In genomic region chr2:60552096-60552850, GRCh38 we compare ENCODE assay signal across 8 cellular contexts. TPM values are rescaled to one million over a fixed set of nuclear protein-coding genes. Genes with fewer than 3 reads are reported as not detected.
DNase-seq lines count a peak whose midpoint lies in the region; ATAC-seq, FAIRE-seq and TF ChIP-seq lines count a peak whose summit lies in the region.

No MANE protein-coding gene starts in this region.

- CTCF ChIA-PET in CD8-positive, alpha-beta T cell (lab: Charles Lee) = no interaction called here
- CTCF ChIA-PET in IMR-90 (lab: Yijun Ruan, JAX) = no interaction called here
- CTCF ChIA-PET in HepG2 (lab: Yijun Ruan, JAX; ENCODE audit: low intra/inter-chr PET ratio, low total read pairs) = no interaction called here

- H2AK9ac ChIP-seq in IMR-90 (replicated peaks; ENCODE audit: low read depth, low read length, poor library complexity) = no peak overlapping the region

- H3K4me2 ChIP-seq in IMR-90 (ENCODE audit: low read depth, low read length) (peak overlapping the region; percentile 73), HepG2 (ENCODE audit: low read depth, low read length) (peak overlapping the region; percentile 52; the same call in 1 of the 2 replicates)

- no peak overlapping the region for H3K27ac ChIP-seq in CD8-positive, alpha-beta T cell (ENCODE audit: low read depth, low read length)
- no peak overlapping the region for H3K27ac ChIP-seq in IMR-90 (ENCODE audit: insufficient read depth, low read length)
- peak overlapping the region; percentile 30 for H3K27ac ChIP-seq in angular gyrus (ENCODE audit: low read depth, low read length)
- no peak overlapping the region for H3K27ac ChIP-seq in HepG2 (ENCODE audit: extremely low read length, insufficient read depth, low read length)
- H3K27ac ChIP-seq in transverse colon = peak overlapping the region; percentile 84 to 88 (median 88)
- H3K27ac ChIP-seq in substantia nigra (ENCODE audit: low read depth, low read length, poor library complexity, severe bottlenecking) = no peak overlapping the region

- peaks cover 64% of the 10 kb centered on the region for H3K4me1 ChIP-seq in CD8-positive, alpha-beta T cell (ENCODE audit: insufficient read depth, low read length)
- H3K4me1 ChIP-seq in IMR-90 (ENCODE audit: control insufficient read depth, insufficient read depth, low read length) (no peaks in the 10 kb centered on the region), HepG2 (ENCODE audit: insufficient read depth, low read length) (peaks cover 28% of the 10 kb centered on the region), transverse colon (peaks cover 4 to 65% (median 35%) of the 10 kb centered on the region in 4 donors)

- no peak overlapping the region for H2BK15ac ChIP-seq in IMR-90 (ENCODE audit: low read depth, low read length)

- no peaks in the 10 kb centered on the region for H3K79me2 ChIP-seq in HepG2 (ENCODE audit: insufficient read depth, low read length)

- no peak overlapping the region for H2BK120ac ChIP-seq in IMR-90 (ENCODE audit: low read depth, low read length)

- H4K20me1 ChIP-seq in IMR-90 (ENCODE audit: insufficient read depth, low read length) = no peaks in the 10 kb centered on the region
- peaks cover 4% of the 10 kb centered on the region; the same call in 1 of the 2 replicates for H4K20me1 ChIP-seq in HepG2 (ENCODE audit: insufficient read depth, low read length)

- no peaks in the 10 kb centered on the region for H3K36me3 ChIP-seq in CD8-positive, alpha-beta T cell (ENCODE audit: insufficient read depth, low read length)
- H3K36me3 ChIP-seq in IMR-90 (ENCODE audit: control insufficient read depth, insufficient read depth, low read length) (no peaks in the 10 kb centered on the region), HepG2 (replicated peaks in 1 of 2; ENCODE audit: control insufficient read depth in 1 of 2, insufficient read depth in 2 of 2, low read length in 2 of 2) (no peaks in the 10 kb centered on the region), transverse colon (no peaks in the 10 kb centered on the region)

- H3K4me3 ChIP-seq in CD8-positive, alpha-beta T cell (ENCODE audit: low read depth, low read length) = no peak overlapping the region
- peak overlapping the region; percentile 39 for H3K4me3 ChIP-seq in IMR-90 (ENCODE audit: insufficient read depth, low read depth, low read length)
- peak overlapping the region in 2 of 3 experiments; percentile 13 to 14; a peak in 2 of 6 replicates for H3K4me3 ChIP-seq in HepG2 (replicated peaks in 1 of 3; ENCODE audit: insufficient read depth in 1 of 3, low read depth in 2 of 3, low read length in 3 of 3)
- H3K4me3 ChIP-seq in transverse colon = peak overlapping the region; percentile 24 to 75 (median 62)

- DNase-seq in CD8-positive, alpha-beta T cell = no peak
- DNase-seq in IMR-90 = no peak
- no peak for DNase-seq in HepG2 (ENCODE audit: low spot score)
- no peak for DNase-seq in transverse colon
- no peak for DNase-seq in kidney glomerular epithelial cell (lab: John Stamatoyannopoulos, UW)
- DNase-seq in amniotic stem cell (lab: John Stamatoyannopoulos, UW) = no peak
- no peak for DNase-seq in substantia nigra (lab: John Stamatoyannopoulos, UW)

- H2AFZ ChIP-seq in IMR-90 (replicated peaks; ENCODE audit: low read length, poor library complexity) (peak overlapping the region; percentile 81), HepG2 (ENCODE audit: low read length) (no peak overlapping the region)

- no peak overlapping the region for H3K18ac ChIP-seq in IMR-90 (ENCODE audit: low read depth, low read length)

- peak overlapping the region; percentile 87 for H3K4me3 Mint-ChIP-seq in CD8-positive, alpha-beta T cell

- no peak overlapping the region for H4K91ac ChIP-seq in IMR-90 (ENCODE audit: insufficient read depth, low read depth, low read length)

- no peaks in the 10 kb centered on the region for H3K9me3 Mint-ChIP-seq in CD8-positive, alpha-beta T cell

- no peaks in the 10 kb centered on the region for H3K9me3 ChIP-seq in CD8-positive, alpha-beta T cell (ENCODE audit: low read length)
- H3K9me3 ChIP-seq in IMR-90 (ENCODE audit: control insufficient read depth, insufficient read depth, low read length) = no peaks in the 10 kb centered on the region
- H3K9me3 ChIP-seq in HepG2 (ENCODE audit: low read length) = no peaks in the 10 kb centered on the region
- H3K9me3 ChIP-seq in transverse colon = no peaks in the 10 kb centered on the region

- H2BK20ac ChIP-seq in IMR-90 (ENCODE audit: low read depth, low read length) = no peak overlapping the region

- intact Hi-C loops in CD8-positive, alpha-beta T cell (cut with DNase I, micrococcal nuclease) = loop anchor here (5.0 to 10.0 kb wide), 3 partner anchors 665 to 1527 kb away; no protein-coding TSS in a partner anchor
- intact Hi-C loops in IMR-90 (cut with micrococcal nuclease) (loop anchor here (10.0 kb wide), 1 partner anchor 1977 kb away; no protein-coding TSS in a partner anchor), HepG2 (cut with micrococcal nuclease; ENCODE audit: unreplicated experiment) (loop anchor here (5.0 kb wide), 2 partner anchors 95 to 115 kb away; no protein-coding TSS in a partner anchor), transverse colon (cut with DNase I; ENCODE audit: low total_unique reads) (loop anchor here (10.0 kb wide), 2 partner anchors 1247 to 1517 kb away; no protein-coding TSS in a partner anchor)

- no peak for TF ChIP-seq EP300 in HepG2 (IDR thresholded peaks at IDR 0.05; ENCODE audit: low read depth in 2 of 2, low read length in 2 of 2)
- TF ChIP-seq EP300 in HepG2 (CRISPR knock-in tag; IDR thresholded peaks at IDR 0.05; ENCODE audit: borderline replicate concordance) = no peak
- TF ChIP-seq EP300 in transverse colon (IDR thresholded peaks at IDR 0.05; ENCODE audit: low read depth) = no peak

- dilution Hi-C loops in IMR-90 (cut with HindIII; ENCODE audit: low sequenced_read_pairs, unreplicated experiment) = no loop called here

- in situ Hi-C loops in IMR-90 (cut with MboI; ENCODE audit: low sequenced_read_pairs) (no loop called here), HepG2 (cut with HindIII; ENCODE audit: extremely low pct_ligation_motif_present, low pct_unique_long_range_greater_than_20kb) (no loop called here), transverse colon (cut with MboI; ENCODE audit: low pct_ligation_motif_present in 1 of 4, low pct_unique_long_range_greater_than_20kb in 1 of 4, low sequenced_read_pairs in 3 of 4) (loop anchor here in 2 of 4 donors (25.0 kb wide), 3 partner anchors 1115 to 1515 kb away; no protein-coding TSS in a partner anchor)

- H3K56ac ChIP-seq in IMR-90 (ENCODE audit: extremely low read depth, insufficient read depth, low read length) = no peak overlapping the region

- no peak for FAIRE-seq in HepG2 (lab: Jason Lieb, UNC)

- no TSS peak for BruUV-seq in IMR-90 (replicated peaks; lab: Mats Ljungman, UMichigan)
- no TSS peak for BruUV-seq in HepG2 (replicated peaks; lab: Mats Ljungman, UMichigan)

- POLR2A ChIA-PET in CD8-positive, alpha-beta T cell (lab: Charles Lee) = interaction anchor here (0.7 kb wide), 1 partner anchor 266 kb away, joined by 3 read pairs; no protein-coding TSS in a partner anchor
- POLR2A ChIA-PET in IMR-90 (lab: Charles Lee; ENCODE audit: unreplicated experiment) = no interaction called here
- POLR2A ChIA-PET in HepG2 (lab: Yijun Ruan, JAX) = no interaction called here

- H3K27me3 Mint-ChIP-seq in CD8-positive, alpha-beta T cell (ENCODE audit: low read depth) = peaks cover 57% of the 10 kb centered on the region

- no peak overlapping the region for H2BK5ac ChIP-seq in IMR-90 (ENCODE audit: low read depth, low read length, poor library complexity, severe bottlenecking)

- H3K9ac ChIP-seq in IMR-90 (ENCODE audit: low read depth, low read length) (no peak overlapping the region), HepG2 (ENCODE audit: insufficient read depth, low read depth, low read length) (no peak overlapping the region)

- H3K9me1 ChIP-seq in IMR-90 (ENCODE audit: insufficient read depth, low read length) = no peaks in the 10 kb centered on the region

- H3K79me1 ChIP-seq in IMR-90 (ENCODE audit: low read depth in 1 of 2, low read length in 2 of 2) = no peaks in the 10 kb centered on the region

- H3K27ac Mint-ChIP-seq in CD8-positive, alpha-beta T cell = no peak overlapping the region

- H3K27me3 ChIP-seq in CD8-positive, alpha-beta T cell (ENCODE audit: insufficient read depth, low read length) = peaks cover 38% of the 10 kb centered on the region
- H3K27me3 ChIP-seq in IMR-90 (ENCODE audit: control insufficient read depth, insufficient read depth, low read length) = peaks cover 54% of the 10 kb centered on the region
- H3K27me3 ChIP-seq in HepG2 (ENCODE audit: control insufficient read depth in 1 of 2, insufficient read depth in 2 of 2, low read length in 2 of 2) = peaks cover 26 to 88% of the 10 kb centered on the region in 2 experiments
- peaks cover 55% of the 10 kb centered on the region for H3K27me3 ChIP-seq in transverse colon

- no peak for TF ChIP-seq RAD21 in IMR-90 (IDR thresholded peaks at IDR 0.05; ENCODE audit: low read length)
- no peak for TF ChIP-seq RAD21 in HepG2 (CRISPR knock-in tag; IDR thresholded peaks at IDR 0.05)

- TF ChIP-seq POLR2A in IMR-90 (IDR thresholded peaks at IDR 0.05; ENCODE audit: low read depth, low read length) (no peak), HepG2 (IDR thresholded peaks at IDR 0.05; ENCODE audit: insufficient read depth in 1 of 2, low read depth in 2 of 2, low read length in 2 of 2) (no peak), transverse colon (IDR thresholded peaks at IDR 0.05) (peak; percentile 28)

- peaks cover 51% of the 10 kb centered on the region for H3K4me1 Mint-ChIP-seq in CD8-positive, alpha-beta T cell (ENCODE audit: low read depth)

- 2% methylated on average over 8 of the region's 49 CpGs; no CpG with 5 or more reads in 1 of the 2 experiments for WGBS in IMR-90 (ENCODE audit: extremely low coverage in 2 of 2, insufficient read length in 1 of 2), 2 experiments
- 6% methylated on average over 49 of the region's 49 CpGs for WGBS in HepG2 (ENCODE audit: low lambda C conversion rate)
- 0 to 1% methylated on average over 9 to 37 of the region's 49 CpGs for WGBS in transverse colon (ENCODE audit: low coverage in 1 of 2), 2 donors

- H3K23ac ChIP-seq in IMR-90 (ENCODE audit: low read depth, low read length) = no peak overlapping the region

- no peak overlapping the region for H4K5ac ChIP-seq in IMR-90 (ENCODE audit: low read depth, low read length)

- H3K36me3 Mint-ChIP-seq in CD8-positive, alpha-beta T cell = peaks cover 3% of the 10 kb centered on the region

- no peak overlapping the region for H3K4ac ChIP-seq in IMR-90 (ENCODE audit: low read depth, low read length)

- H2AK5ac ChIP-seq in IMR-90 (ENCODE audit: low read depth, low read length) = no peak overlapping the region

- no peak for TF ChIP-seq CTCF in CD8-positive, alpha-beta T cell (IDR thresholded peaks at IDR 0.05)
- TF ChIP-seq CTCF in IMR-90 (conservative IDR thresholded peaks at IDR 0.05; ENCODE audit: low read depth, low read length) (no peak), HepG2 (CRISPR knock-in tag; IDR thresholded peaks at IDR 0.05) (no peak), transverse colon (IDR thresholded peaks at IDR 0.05) (no peak)

- ATAC-seq in CD8-positive, alpha-beta T cell = no peak
- ATAC-seq in IMR-90 (ENCODE audit: low read depth) (no peak), HepG2 (no peak)

- no peak overlapping the region for H3K14ac ChIP-seq in IMR-90 (replicated peaks; ENCODE audit: low read depth, low read length)

- no peak overlapping the region for H4K8ac ChIP-seq in IMR-90 (ENCODE audit: low read depth in 2 of 2, low read length in 2 of 2)

RNA-seq across cellular contexts. Expression of gene BCL11A, which starts 1.2 kb away (rescaled TPM):
- total RNA-seq in CD8-positive, alpha-beta T cell = 1 to 10 TPM; 2.0 to 2.6 TPM
- total RNA-seq in IMR-90 (2012; rRNA removed) (1.1 and 1.7 TPM in 2 replicates), HepG2 (2016; rRNA removed; fragmentation: Illumina TruSeq; extraction: Trizol) (not detected in 2 replicates), transverse colon (10 to 100 TPM; 11.3 to 38.1 (median 19.9) TPM)
- polyA plus RNA-seq in IMR-90 (2012; rRNA removed) (1.0 and 1.2 TPM in 2 replicates), HepG2 (2011; rRNA removed) (not detected in 2 replicates)
- 0.51 and 0.54 TPM in 2 replicates for polyA plus RNA-seq in IMR-90 (2012; cell fraction: cytosol; rRNA removed)
- polyA plus RNA-seq in IMR-90 (2012; cell fraction: nucleus; rRNA removed; ENCODE audit: low replicate concordance) = 0.81 and 2.6 TPM in 2 replicates
- total RNA-seq in HepG2 (2016; cell fraction: cytosol; rRNA removed; fragmentation: Illumina TruSeq; extraction: Trizol; ENCODE audit: low read depth) = not detected in 2 replicates
- not detected in 2 replicates for total RNA-seq in HepG2 (2016; cell fraction: insoluble cytoplasmic fraction; rRNA removed; fragmentation: Illumina TruSeq; extraction: Trizol)
- total RNA-seq in HepG2 (2016; cell fraction: membrane; rRNA removed; fragmentation: Illumina TruSeq; extraction: Trizol) = not detected in 2 replicates
- not detected in 2 replicates for total RNA-seq in HepG2 (2016; cell fraction: nucleus; rRNA removed; fragmentation: Illumina TruSeq; extraction: Trizol)
- polyA plus RNA-seq in HepG2 (2011; cell fraction: cytosol; rRNA removed) = not detected in 2 replicates
- polyA plus RNA-seq in HepG2 (2011; cell fraction: nucleus; rRNA removed) = 0.05 TPM in 1 of 2 replicates, not detected in the other
- polyA plus RNA-seq in HepG2 (2012) = not detected in 2 replicates
- not detected in 2 replicates for polyA plus RNA-seq in HepG2 (2016; cell fraction: cytosol; fragmentation: Illumina TruSeq; extraction: Trizol; ENCODE audit: low read depth)
- not detected in 2 replicates for polyA plus RNA-seq in HepG2 (2016; cell fraction: insoluble cytoplasmic fraction; fragmentation: Illumina TruSeq; extraction: Trizol; ENCODE audit: low read depth)
- polyA plus RNA-seq in HepG2 (2016; cell fraction: membrane; fragmentation: Illumina TruSeq; extraction: Trizol; ENCODE audit: low read depth) = not detected in 2 replicates
- polyA plus RNA-seq in HepG2 (2016; cell fraction: nucleus; fragmentation: Illumina TruSeq; extraction: Trizol; ENCODE audit: insufficient read depth, low read depth) = not detected in 2 replicates
- 0.07 TPM in 1 of 2 replicates, not detected in the other for polyA minus RNA-seq in HepG2 (2011; rRNA and poly(A)+ RNA removed; ENCODE audit: low replicate concordance)
- not detected in 2 replicates for polyA minus RNA-seq in HepG2 (2011; cell fraction: cytosol; rRNA and poly(A)+ RNA removed)
- polyA minus RNA-seq in HepG2 (2011; cell fraction: nucleus; rRNA and poly(A)+ RNA removed) = not detected in 2 replicates

Comparison
In these comparisons a context has a peak if more than half of its experiments do, and no peak if none do; other contexts are left out.
1. H3K27ac ChIP-seq: peak in angular gyrus (single experiment) and transverse colon (4 of 4); none in CD8-positive, alpha-beta T cell (single experiment), IMR-90 (single experiment), HepG2 (single experiment) and substantia nigra (single experiment).